ENCODE assay signal across 29 cellular contexts in genomic region chr5:174175869-174176268, GRCh38.
DNase-seq lines count a peak whose midpoint lies in the region; ATAC-seq and TF ChIP-seq lines count a peak whose summit lies in the region.
"Had no signal": no experiment of that assay in that cellular context is flagged by ENCODE, and none has a peak within 500 bp of the region (broad histone marks: within the 10 kb centered on the region; RNA-seq: fewer than 3 reads in every experiment).

No MANE protein-coding gene starts in this region.

- no peaks in the 10 kb centered on the region for H3K4me1 Mint-ChIP-seq in effector memory CD8-positive, alpha-beta T cell (ENCODE audit: low read depth in 2 of 2)
- H3K4me1 Mint-ChIP-seq: activated naive CD4-positive, alpha-beta T cell treated with anti-CD3 and anti-CD28 coated beads, Interleukin-2, amount 10 ng/mL, durations not matched to agents 7 days and 5 days; nephron had no signal

- H3K36me3 Mint-ChIP-seq in effector memory CD8-positive, alpha-beta T cell (ENCODE audit: insufficient read depth), result peaks cover 2% of the 10 kb centered on the region
- H3K36me3 Mint-ChIP-seq: activated naive CD4-positive, alpha-beta T cell treated with anti-CD3 and anti-CD28 coated beads, Interleukin-2, amount 10 ng/mL, durations not matched to agents 7 days and 5 days had no signal

- H3K4me3 ChIP-seq in coronary artery, result peak overlapping the region; percentile 30
- H3K4me3 ChIP-seq: cardiac muscle cell, pancreas, smooth muscle cell had no signal

- H3K27ac ChIP-seq in coronary artery, result no peak overlapping the region
- H3K27ac ChIP-seq: cardiac muscle cell, pancreas had no signal

- no peak for TF ChIP-seq CTCF in coronary artery (IDR thresholded peaks at IDR 0.05)

- ATAC-seq in HG02798 (IDR thresholded peaks at IDR 0.05; ENCODE audit: poor library complexity, unreplicated experiment), result no peak
- no peak for ATAC-seq in HG02970 (IDR thresholded peaks at IDR 0.05; ENCODE audit: low FRiP score, unreplicated experiment)
- no peak for ATAC-seq in effector memory CD8-positive, alpha-beta T cell (replicated peaks)
- ATAC-seq: activated CD8-positive, alpha-beta T cell treated with anti-CD3 and anti-CD28 coated beads for 36 hours; PC-3 had no signal

- peaks cover 0 to 2% of the 10 kb centered on the region in 2 donors for H3K9me3 Mint-ChIP-seq in effector memory CD8-positive, alpha-beta T cell
- H3K9me3 Mint-ChIP-seq: activated CD8-positive, alpha-beta T cell treated with anti-CD3 and anti-CD28 coated beads for 36 hours; activated naive CD4-positive, alpha-beta T cell treated with anti-CD3 and anti-CD28 coated beads, Interleukin-2, amount 10 ng/mL, durations not matched to agents 7 days and 5 days; activated T-helper 1 cell treated with anti-CD3 and anti-CD28 coated beads, Interleukin-12 subunit alpha, Interleukin-12 subunit beta, Interleukin-2, Interleukin-4 antibody, amounts not matched to agents 30 ng/mL and 10 ng/mL and 1 ng/mL, durations not matched to agents 14 hours and 24 hours and 36 hours; nephron; stimulated activated naive CD8-positive, alpha-beta T cell treated with anti-CD3 and anti-CD28 coated beads, Interleukin-15, Interleukin-2, amounts not matched to agents 100 ng/mL and 50 ng/mL, for 24 hours had no signal

- H3K27me3 Mint-ChIP-seq in effector memory CD8-positive, alpha-beta T cell, result peaks cover 5 to 9% of the 10 kb centered on the region in 2 donors

- DNase-seq in G401 (ENCODE audit: low spot score), result peak; percentile 85
- peak; percentile 17 for DNase-seq in RPMI7951 (ENCODE audit: low read depth)
- DNase-seq in coronary artery (ENCODE audit: low spot score), result no peak
- DNase-seq in pons (ENCODE audit: low spot score), result peak; percentile 7
- no peak for DNase-seq in effector memory CD8-positive, alpha-beta T cell
- DNase-seq: activated CD4-positive, alpha-beta T cell treated with anti-CD3 and anti-CD28 coated beads for 1 hour; activated CD8-positive, alpha-beta memory T cell treated with anti-CD3 and anti-CD28 coated beads, Interleukin-2, amount 50 U/mL, for 48 hours; activated CD8-positive, alpha-beta T cell treated with anti-CD3 and anti-CD28 coated beads for 36 hours; activated naive CD4-positive, alpha-beta T cell treated with anti-CD3 and anti-CD28 coated beads, Interleukin-2, amount 10 ng/mL, durations not matched to agents 7 days and 5 days; COR-L47; dermis blood vessel endothelial cell; H7; Karpas-422; kidney glomerular epithelial cell; NCI-H1417 treated with DMSO at 0.1 percent for 48 hours; NCI-H226; NCI-H526 treated with DMSO at 0.1 percent for 48 hours; pancreas; PC-3; retina; SHP77; T-helper 2 cell had no signal

- in situ Hi-C loops in G401 (cut with HindIII; ENCODE audit: low sequenced_read_pairs), result no loop called here

- H3K27ac Mint-ChIP-seq in effector memory CD8-positive, alpha-beta T cell, result no peak overlapping the region
- H3K27ac Mint-ChIP-seq: activated CD8-positive, alpha-beta T cell treated with anti-CD3 and anti-CD28 coated beads for 36 hours; activated naive CD4-positive, alpha-beta T cell treated with anti-CD3 and anti-CD28 coated beads, Interleukin-2, amount 10 ng/mL, durations not matched to agents 7 days and 5 days; activated T-helper 1 cell treated with anti-CD3 and anti-CD28 coated beads, Interleukin-12 subunit alpha, Interleukin-12 subunit beta, Interleukin-2, Interleukin-4 antibody, amounts not matched to agents 30 ng/mL and 10 ng/mL and 1 ng/mL, durations not matched to agents 14 hours and 24 hours and 36 hours; nephron; stimulated activated naive CD8-positive, alpha-beta T cell treated with anti-CD3 and anti-CD28 coated beads, Interleukin-15, Interleukin-2, amounts not matched to agents 100 ng/mL and 50 ng/mL, for 24 hours had no signal

- no peak overlapping the region for H3K4me3 Mint-ChIP-seq in effector memory CD8-positive, alpha-beta T cell
- H3K4me3 Mint-ChIP-seq: activated CD8-positive, alpha-beta T cell treated with anti-CD3 and anti-CD28 coated beads for 36 hours; activated naive CD4-positive, alpha-beta T cell treated with anti-CD3 and anti-CD28 coated beads, Interleukin-2, amount 10 ng/mL, durations not matched to agents 7 days and 5 days; activated T-helper 1 cell treated with anti-CD3 and anti-CD28 coated beads, Interleukin-12 subunit alpha, Interleukin-12 subunit beta, Interleukin-2, Interleukin-4 antibody, amounts not matched to agents 30 ng/mL and 10 ng/mL and 1 ng/mL, durations not matched to agents 14 hours and 24 hours and 36 hours; nephron; stimulated activated naive CD8-positive, alpha-beta T cell treated with anti-CD3 and anti-CD28 coated beads, Interleukin-15, Interleukin-2, amounts not matched to agents 100 ng/mL and 50 ng/mL, for 24 hours had no signal

Comparison
In these comparisons a context has a peak if more than half of its experiments do, and no peak if none do; other contexts are left out.
1. DNase-seq: peak in G401 (single experiment), RPMI7951 (single experiment) and pons (single experiment); none in coronary artery (single experiment) and effector memory CD8-positive, alpha-beta T cell (0 of 3).